12 cellular contexts compared by ENCODE assay signal in genomic region chr6:37607949-37608348, GRCh38.
DNase-seq lines count a peak whose midpoint lies in the region; TF ChIP-seq lines count a peak whose summit lies in the region.
"Had no signal": no experiment of that assay in that cellular context is flagged by ENCODE, and none has a peak within 500 bp of the region (broad histone marks: within the 10 kb centered on the region; RNA-seq: fewer than 3 reads in every experiment).

No MANE protein-coding gene starts in this region.

- in situ Hi-C loops in brain microvascular endothelial cell (cut with HindIII; ENCODE audit: low pct_ligation_motif_present, low sequenced_read_pairs) = no loop called here

- H3K4me3 Mint-ChIP-seq in nephron progenitor cell = no peak overlapping the region
- H3K4me3 Mint-ChIP-seq: activated CD4-positive, alpha-beta memory T cell treated with anti-CD3 and anti-CD28 coated beads for 36 hours had no signal

- POLR2A ChIA-PET in GM10248 (lab: Yijun Ruan, JAX) = no interaction called here

- peaks cover 42% of the 10 kb centered on the region for H3K27me3 Mint-ChIP-seq in nephron progenitor cell (ENCODE audit: low read depth, poor library complexity)

- DNase-seq in ELF-1 (ENCODE audit: low read depth, low spot score) (peak; percentile 44), M059J (ENCODE audit: low read depth) (peak; percentile 52), brain microvascular endothelial cell (peak; percentile 20), nephron progenitor cell (no peak), D341Med (ENCODE audit: low spot score) (no peak), NCI-H1417 (lab: John Stamatoyannopoulos, UW) (no peak), GM10248 (ENCODE audit: extremely low spot score) (no peak), colonic mucosa (no peak)
- DNase-seq: activated CD4-positive, alpha-beta memory T cell treated with anti-CD3 and anti-CD28 coated beads for 36 hours; NCI-H345; stimulated activated CD4-positive, alpha-beta T cell treated with anti-CD3 and anti-CD28 coated beads, Interleukin-4, amount 100 ng/mL, for 4 hours had no signal

- no peak overlapping the region for H3K27ac Mint-ChIP-seq in nephron progenitor cell
- H3K27ac Mint-ChIP-seq: activated CD4-positive, alpha-beta memory T cell treated with anti-CD3 and anti-CD28 coated beads for 36 hours had no signal

- no peaks in the 10 kb centered on the region for H3K4me1 ChIP-seq in colonic mucosa

- no peak overlapping the region for H3K4me3 ChIP-seq in brain microvascular endothelial cell (ENCODE audit: low read depth, low read length)
- H3K4me3 ChIP-seq in colonic mucosa = no peak overlapping the region
- H3K4me3 ChIP-seq: lung had no signal

- H3K9me3 Mint-ChIP-seq in nephron progenitor cell = peaks cover 4% of the 10 kb centered on the region
- H3K9me3 Mint-ChIP-seq: activated CD4-positive, alpha-beta memory T cell treated with anti-CD3 and anti-CD28 coated beads for 36 hours had no signal

- no peaks in the 10 kb centered on the region for H3K9me3 ChIP-seq in colonic mucosa

- no peak overlapping the region for H3K9ac ChIP-seq in colonic mucosa (ENCODE audit: low read depth in 2 of 2, low read length in 2 of 2)

- intact Hi-C loops in colonic mucosa (cut with DNase I) = no loop called here

- no peaks in the 10 kb centered on the region for H3K36me3 Mint-ChIP-seq in nephron progenitor cell (ENCODE audit: low read depth)
- H3K36me3 Mint-ChIP-seq: activated CD4-positive, alpha-beta memory T cell treated with anti-CD3 and anti-CD28 coated beads for 36 hours had no signal

- CTCF ChIA-PET in GM10248 (lab: Yijun Ruan, JAX) = interaction anchor here (1.2 kb wide), 1 partner anchor 49 kb away, joined by 3 read pairs; no protein-coding TSS in a partner anchor

- H3K27ac ChIP-seq in brain microvascular endothelial cell (no peak overlapping the region), colonic mucosa (no peak overlapping the region)

- TF ChIP-seq CTCF in brain microvascular endothelial cell (IDR thresholded peaks at IDR 0.05; ENCODE audit: low read depth, low read length, missing control alignments) (peak; percentile 74), nephron progenitor cell (IDR thresholded peaks at IDR 0.05) (peak; percentile 56), GM10248 (IDR thresholded peaks at IDR 0.05; ENCODE audit: control extremely low read depth, extremely low read depth, low read depth, missing control alignments) (no peak), colonic mucosa (IDR thresholded peaks at IDR 0.05) (no peak)

- H3K36me3 ChIP-seq in brain microvascular endothelial cell (replicated peaks) = no peaks in the 10 kb centered on the region
- H3K36me3 ChIP-seq in colonic mucosa = no peaks in the 10 kb centered on the region

- no peaks in the 10 kb centered on the region for H3K27me3 ChIP-seq in brain microvascular endothelial cell (replicated peaks)
- no peaks in the 10 kb centered on the region for H3K27me3 ChIP-seq in colonic mucosa

- peaks cover 10% of the 10 kb centered on the region for H3K4me1 Mint-ChIP-seq in nephron progenitor cell

Comparison
In these comparisons a context has a peak if more than half of its experiments do, and no peak if none do; other contexts are left out.
1. DNase-seq: peak in ELF-1 (single experiment), M059J (single experiment) and brain microvascular endothelial cell (single experiment); none in nephron progenitor cell (single experiment), D341Med (single experiment), NCI-H1417 (0 of 3), GM10248 (single experiment) and colonic mucosa (single experiment).
2. CTCF ChIP-seq: peak in brain microvascular endothelial cell (single experiment) and nephron progenitor cell (single experiment); none in GM10248 (single experiment) and colonic mucosa (single experiment).